8 cellular contexts compared by ENCODE assay signal in the genomic region with DNA sequence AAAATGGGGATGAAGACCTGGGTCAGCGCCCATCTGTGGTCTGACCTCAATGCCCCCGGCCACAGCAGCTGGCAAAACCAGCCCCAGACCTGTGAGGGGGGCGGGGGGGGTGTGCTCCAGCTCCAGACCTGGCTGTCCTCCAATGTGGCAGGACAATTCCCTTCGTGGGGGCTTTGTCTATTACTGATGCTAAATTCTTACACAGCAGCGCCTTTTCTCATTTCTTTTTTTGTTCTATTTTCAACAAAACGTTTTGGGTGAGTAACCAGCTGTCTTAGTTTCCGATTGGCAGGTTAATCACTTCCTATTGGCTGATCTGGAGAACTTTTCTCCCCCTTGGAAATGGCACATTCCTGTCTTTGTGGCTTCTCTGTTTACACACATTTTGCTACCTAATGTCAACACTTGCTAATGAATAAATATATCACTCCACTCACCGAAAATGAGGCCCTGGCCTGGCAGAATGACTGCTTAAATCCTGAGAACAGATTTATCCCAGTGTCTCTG. TPM values are rescaled to one million over a fixed set of nuclear protein-coding genes. Genes with fewer than 3 reads are reported as not detected.
DNase-seq lines count a peak whose midpoint lies in the region; ATAC-seq and TF ChIP-seq lines count a peak whose summit lies in the region.

No MANE protein-coding gene starts in this region.

- intact Hi-C loops in breast epithelium (cut with DNase I; ENCODE audit: low total_unique reads): no loop called here
- intact Hi-C loops in naive thymus-derived CD4-positive, alpha-beta T cell (cut with micrococcal nuclease): loop anchor here (5.0 to 10.0 kb wide), 4 partner anchors 278 to 1338 kb away; partner anchors contain the start of genes ACAA2 (in 1 of the 2), C18orf32 (in 1 of the 2), CXXC1 (in 1 of the 2) and MBD1 (in 1 of the 2)
- intact Hi-C loops in lower leg skin (cut with DNase I; ENCODE audit: low total_unique reads): no loop called here

- H3K4me1 ChIP-seq in breast epithelium: peaks cover 8 to 26% of the 10 kb centered on the region in 2 donors
- H3K4me1 ChIP-seq in naive thymus-derived CD4-positive, alpha-beta T cell (ENCODE audit: control insufficient read depth in 2 of 2, insufficient read depth in 2 of 2, low read length in 2 of 2): peaks cover 67 to 68% of the 10 kb centered on the region in 2 donors

- H3K36me3 ChIP-seq in breast epithelium: no peaks in the 10 kb centered on the region
- no peaks in the 10 kb centered on the region for H3K36me3 ChIP-seq in naive thymus-derived CD4-positive, alpha-beta T cell (ENCODE audit: control insufficient read depth in 2 of 3, insufficient read depth in 3 of 3, low read length in 3 of 3)

- peak overlapping the region in 7 of 10 donors; percentile 29 to 98 (median 87) for H3K4me3 Mint-ChIP-seq in naive thymus-derived CD4-positive, alpha-beta T cell

- H3K27ac Mint-ChIP-seq in naive thymus-derived CD4-positive, alpha-beta T cell: peak overlapping the region in 1 of 9 donors; percentile 81

- peak; percentile 27 for DNase-seq in DMS79 (lab: John Stamatoyannopoulos, UW)
- DNase-seq in NCI-H146 (lab: John Stamatoyannopoulos, UW): peak; percentile 85
- no peak for DNase-seq in breast epithelium (ENCODE audit: low spot score in 2 of 2)
- no peak for DNase-seq in naive thymus-derived CD4-positive, alpha-beta T cell
- no peak for DNase-seq in UCSD-AML1 (lab: John Stamatoyannopoulos, UW; ENCODE audit: unreplicated experiment)
- no peak for DNase-seq in lower leg skin (ENCODE audit: low spot score in 2 of 2)
- DNase-seq in globus pallidus (ENCODE audit: low spot score): no peak

- TF ChIP-seq CTCF in breast epithelium (IDR thresholded peaks at IDR 0.05) (no peak), lower leg skin (IDR thresholded peaks at IDR 0.05) (no peak)

- H3K9me3 ChIP-seq in breast epithelium: no peaks in the 10 kb centered on the region
- H3K9me3 ChIP-seq in naive thymus-derived CD4-positive, alpha-beta T cell (ENCODE audit: control insufficient read depth in 2 of 3, low read length in 3 of 3): no peaks in the 10 kb centered on the region

- no peaks in the 10 kb centered on the region for H3K27me3 Mint-ChIP-seq in naive thymus-derived CD4-positive, alpha-beta T cell

- peaks cover 0 to 68% (median 5%) of the 10 kb centered on the region in 5 donors for H3K36me3 Mint-ChIP-seq in naive thymus-derived CD4-positive, alpha-beta T cell

- TF ChIP-seq POLR2A in breast epithelium (IDR thresholded peaks at IDR 0.05) (no peak), lower leg skin (IDR thresholded peaks at IDR 0.05) (no peak)

- peaks cover 56 to 80% (median 70%) of the 10 kb centered on the region in 7 donors for H3K4me1 Mint-ChIP-seq in naive thymus-derived CD4-positive, alpha-beta T cell

- POLR2A ChIA-PET in naive thymus-derived CD4-positive, alpha-beta T cell (lab: Charles Lee): interaction anchor here (0.6 to 3.7 kb wide), 4 partner anchors 16 to 297 kb away, joined by 3 to 10 read pairs (median 3); no protein-coding TSS in a partner anchor

- H3K27me3 ChIP-seq in breast epithelium: no peaks in the 10 kb centered on the region
- no peaks in the 10 kb centered on the region for H3K27me3 ChIP-seq in naive thymus-derived CD4-positive, alpha-beta T cell (ENCODE audit: control insufficient read depth in 2 of 2, insufficient read depth in 2 of 2, low read length in 2 of 2)

- peak overlapping the region; percentile 90 to 97 (median 91) for H3K4me3 ChIP-seq in breast epithelium
- no peak overlapping the region for H3K4me3 ChIP-seq in naive thymus-derived CD4-positive, alpha-beta T cell (ENCODE audit: low read length)
- H3K4me3 ChIP-seq in lower leg skin (ENCODE audit: low read depth, poor library complexity, severe bottlenecking): no peak overlapping the region

- peaks cover 0 to 4% (median 0%) of the 10 kb centered on the region in 11 donors for H3K9me3 Mint-ChIP-seq in naive thymus-derived CD4-positive, alpha-beta T cell

- 32 to 35% methylated on average over 8 of the region's 8 CpGs for WGBS in lower leg skin, 2 donors

- no peak for ATAC-seq in naive thymus-derived CD4-positive, alpha-beta T cell
- no peak for ATAC-seq in HG02588 (IDR thresholded peaks at IDR 0.05; ENCODE audit: unreplicated experiment)

- H3K27ac ChIP-seq in breast epithelium: peak overlapping the region; percentile 73 to 99
- H3K27ac ChIP-seq in naive thymus-derived CD4-positive, alpha-beta T cell (ENCODE audit: low read depth, low read length): no peak overlapping the region

- CTCF ChIA-PET in naive thymus-derived CD4-positive, alpha-beta T cell (lab: Charles Lee): no interaction called here

RNA-seq across cellular contexts. Expression of gene SMAD7, which starts 4.4 kb away (rescaled TPM):
- total RNA-seq in breast epithelium (10 to 100 TPM; 17.4 to 21.2 (median 20.6) TPM), lower leg skin (10 to 100 TPM; 19.6 to 23.9 (median 20.7) TPM)
- 10 to 100 TPM; 21.2 to 79.4 (median 30.1) TPM for total RNA-seq in naive thymus-derived CD4-positive, alpha-beta T cell
- polyA plus RNA-seq in naive thymus-derived CD4-positive, alpha-beta T cell: 1 to 10 TPM; 5.3 to 6.5 TPM

Comparison
In these comparisons a context has a peak if more than half of its experiments do, and no peak if none do; other contexts are left out.
1. DNase-seq: peak in DMS79 (single experiment) and NCI-H146 (single experiment); none in breast epithelium (0 of 2), naive thymus-derived CD4-positive, alpha-beta T cell (0 of 9), UCSD-AML1 (single experiment), lower leg skin (0 of 2) and globus pallidus (single experiment).
2. H3K4me3 ChIP-seq: peak in breast epithelium (3 of 3); none in naive thymus-derived CD4-positive, alpha-beta T cell (single experiment) and lower leg skin (single experiment).
3. intact Hi-C loops: an anchor here in naive thymus-derived CD4-positive, alpha-beta T cell (5.0 to 10.0 kb wide); none called in breast epithelium and lower leg skin.